In the genomic region with DNA sequence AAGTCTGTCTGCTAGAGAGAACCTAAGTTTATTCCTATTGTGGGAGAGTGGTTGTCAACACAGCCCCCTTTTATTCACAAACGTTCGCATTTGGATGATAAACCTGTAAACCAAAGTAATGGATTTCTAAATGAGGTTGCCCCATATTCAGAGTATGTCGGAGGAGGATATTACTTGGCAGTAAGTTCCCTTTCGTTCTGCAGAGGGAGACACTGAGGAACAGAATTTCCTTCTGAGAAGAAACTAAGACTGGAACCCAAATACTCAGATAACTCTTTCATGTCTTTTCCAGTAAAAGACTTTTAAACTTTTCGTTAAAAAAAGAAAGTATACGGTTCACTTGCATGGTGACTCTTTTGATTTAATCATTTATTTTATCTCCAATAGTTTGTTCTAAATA, we compare ENCODE assay signal across 21 cellular contexts.
"Had no signal": no experiment of that assay in that cellular context is flagged by ENCODE, and none has a peak within 500 bp of the region (broad histone marks: within the 10 kb centered on the region; RNA-seq: fewer than 3 reads in every experiment).

No MANE protein-coding gene starts in this region.

- FAIRE-seq: endometrium, small intestine had no signal

- H3K27ac Mint-ChIP-seq: activated naive CD4-positive, alpha-beta T cell treated with anti-CD3 and anti-CD28 coated beads for 36 hours; activated naive CD8-positive, alpha-beta T cell treated with anti-CD3 and anti-CD28 coated beads, Interleukin-2, amount 50 U/mL, for 24 hours; T-helper 1 cell treated with Interleukin-12 subunit alpha and Interleukin-12 subunit beta and Interleukin-4 antibody, amounts not matched to agents 30 μg/mL and 1 μg/mL, for 36 hours had no signal

- H3K27me3 Mint-ChIP-seq: activated naive CD8-positive, alpha-beta T cell treated with anti-CD3 and anti-CD28 coated beads, Interleukin-2, amount 50 U/mL, for 24 hours; brain had no signal

- H3K4me3 ChIP-seq: colonic mucosa, ovary, right lobe of liver, thoracic aorta, upper lobe of left lung had no signal

- H3K27ac ChIP-seq: colonic mucosa, ovary, right lobe of liver, thoracic aorta, upper lobe of left lung had no signal

- H3K36me3 Mint-ChIP-seq: brain had no signal

- H3K36me3 ChIP-seq: colonic mucosa, ovary, right lobe of liver, thoracic aorta, upper lobe of left lung had no signal

- DNase-seq: activated CD4-positive, alpha-beta T cell treated with anti-CD3 and anti-CD28 coated beads, Interleukin-2, amount 50 U/mL, for 1 hour; activated CD4-positive, CD25-positive, alpha-beta regulatory T cell treated with anti-CD3 and anti-CD28 coated beads, Interleukin-2, amount 50 U/mL, for 72 hours; activated CD8-positive, alpha-beta memory T cell treated with anti-CD3 and anti-CD28 coated beads, Interleukin-2, amount 50 U/mL, for 4 hours; activated naive CD4-positive, alpha-beta T cell treated with anti-CD3 and anti-CD28 coated beads for 36 hours; activated naive CD8-positive, alpha-beta T cell treated with anti-CD3 and anti-CD28 coated beads, Interleukin-2, amount 50 U/mL, for 24 hours; activated T-cell treated with anti-CD3 and anti-CD28 coated beads, Interleukin-2, amount 50 U/mL, for 4 hours; anterior cingulate cortex; central memory CD4-positive, alpha-beta T cell; colonic mucosa; kidney glomerular epithelial cell; left ventricle myocardium superior; ovary; right lobe of liver; small intestine; stimulated activated CD4-positive, alpha-beta T cell treated with anti-CD3 and anti-CD28 coated beads, Interleukin-15, amount 100 ng/mL, for 24 hours; stimulated activated CD4-positive, alpha-beta T cell treated with anti-CD3 and anti-CD28 coated beads, Interleukin-4, amount 100 ng/mL, for 1 hour; upper lobe of left lung had no signal

- H3K4me3 Mint-ChIP-seq: activated naive CD4-positive, alpha-beta T cell treated with anti-CD3 and anti-CD28 coated beads for 36 hours; activated naive CD8-positive, alpha-beta T cell treated with anti-CD3 and anti-CD28 coated beads, Interleukin-2, amount 50 U/mL, for 24 hours; activated T-cell treated with anti-CD3 and anti-CD28 coated beads, Interleukin-2, amount 50 U/mL, for 4 hours; T-helper 1 cell treated with Interleukin-12 subunit alpha and Interleukin-12 subunit beta and Interleukin-4 antibody, amounts not matched to agents 30 μg/mL and 1 μg/mL, for 36 hours had no signal

- H3K4me1 Mint-ChIP-seq: activated naive CD8-positive, alpha-beta T cell treated with anti-CD3 and anti-CD28 coated beads, Interleukin-2, amount 50 U/mL, for 24 hours had no signal

- H3K9me3 Mint-ChIP-seq: activated naive CD4-positive, alpha-beta T cell treated with anti-CD3 and anti-CD28 coated beads for 36 hours; activated naive CD8-positive, alpha-beta T cell treated with anti-CD3 and anti-CD28 coated beads, Interleukin-2, amount 50 U/mL, for 24 hours; activated T-cell treated with anti-CD3 and anti-CD28 coated beads, Interleukin-2, amount 50 U/mL, for 4 hours; brain; T-helper 1 cell treated with Interleukin-12 subunit alpha and Interleukin-12 subunit beta and Interleukin-4 antibody, amounts not matched to agents 30 μg/mL and 1 μg/mL, for 36 hours had no signal

- H3K4me1 ChIP-seq: colonic mucosa, right lobe of liver, upper lobe of left lung had no signal

- H3K9me3 ChIP-seq: colonic mucosa, ovary, right lobe of liver, thoracic aorta, upper lobe of left lung had no signal

- ATAC-seq: activated naive CD8-positive, alpha-beta T cell treated with anti-CD3 and anti-CD28 coated beads, Interleukin-2, amount 50 U/mL, for 24 hours; activated T-cell treated with anti-CD3 and anti-CD28 coated beads, Interleukin-2, amount 50 U/mL, for 4 hours; left ventricle myocardium superior; right lobe of liver had no signal

- H3K27me3 ChIP-seq: colonic mucosa, ovary, right lobe of liver, upper lobe of left lung had no signal
